ENCODE assay signal across 15 cellular contexts in genomic region chr9:3888496-3888858, GRCh38.
"Had no signal": no experiment of that assay in that cellular context is flagged by ENCODE, and none has a peak within 500 bp of the region (broad histone marks: within the 10 kb centered on the region; RNA-seq: fewer than 3 reads in every experiment).

No MANE protein-coding gene starts in this region.

- H3K4me1 ChIP-seq: prostate gland, right lobe of liver, tibial artery, vagina had no signal

- DNase-seq: cerebellar nuclear complex; hypothalamus; naive thymus-derived CD4-positive, alpha-beta T cell; occipital lobe; right lobe of liver; SIG-M5; stimulated activated CD4-positive, alpha-beta T cell treated with anti-CD3 and anti-CD28 coated beads, Interleukin-2, amount 100 ng/mL, for 48 hours; tibial artery had no signal

- H3K4me3 ChIP-seq: lung, prostate gland, right lobe of liver, tibial artery, vagina had no signal

- H3K36me3 ChIP-seq: prostate gland, right lobe of liver, tibial artery, vagina had no signal

- H3K36me3 Mint-ChIP-seq: activated naive CD4-positive, alpha-beta T cell treated with anti-CD3 and anti-CD28 coated beads, Interleukin-2, amount 50 U/mL, for 24 hours; naive thymus-derived CD4-positive, alpha-beta T cell had no signal

- H3K27me3 ChIP-seq: right lobe of liver, tibial artery, vagina had no signal

- ATAC-seq: activated CD4-positive, CD25-positive, alpha-beta regulatory T cell treated with anti-CD3 and anti-CD28 coated beads, Interleukin-2, amount 50 U/mL, for 24 hours; naive thymus-derived CD4-positive, alpha-beta T cell; right lobe of liver had no signal

- H3K9me3 Mint-ChIP-seq: activated naive CD4-positive, alpha-beta T cell treated with anti-CD3 and anti-CD28 coated beads, Interleukin-2, amount 50 U/mL, for 24 hours; activated T-helper 1 cell treated with anti-CD3 and anti-CD28 coated beads, Interleukin-12 subunit alpha, Interleukin-12 subunit beta, Interleukin-2, Interleukin-4 antibody, amounts not matched to agents 30 ng/mL and 10 ng/mL and 1 ng/mL, durations not matched to agents 14 hours and 24 hours and 36 hours; dendritic cell treated with granulocyte-macrophage colony-stimulating factor and Interleukin-4, amounts not matched to agents 40 ng/mL and 50 ng/mL, for 4 days; naive thymus-derived CD4-positive, alpha-beta T cell had no signal

- H3K27ac ChIP-seq: prostate gland, right lobe of liver, tibial artery, vagina had no signal

- H3K27ac Mint-ChIP-seq: activated naive CD4-positive, alpha-beta T cell treated with anti-CD3 and anti-CD28 coated beads, Interleukin-2, amount 50 U/mL, for 24 hours; activated T-helper 1 cell treated with anti-CD3 and anti-CD28 coated beads, Interleukin-12 subunit alpha, Interleukin-12 subunit beta, Interleukin-2, Interleukin-4 antibody, amounts not matched to agents 30 ng/mL and 10 ng/mL and 1 ng/mL, durations not matched to agents 14 hours and 24 hours and 36 hours; dendritic cell treated with granulocyte-macrophage colony-stimulating factor and Interleukin-4, amounts not matched to agents 40 ng/mL and 50 ng/mL, for 4 days; naive thymus-derived CD4-positive, alpha-beta T cell had no signal

- H3K4me1 Mint-ChIP-seq: activated naive CD4-positive, alpha-beta T cell treated with anti-CD3 and anti-CD28 coated beads, Interleukin-2, amount 50 U/mL, for 24 hours; naive thymus-derived CD4-positive, alpha-beta T cell had no signal

- H3K4me3 Mint-ChIP-seq: activated naive CD4-positive, alpha-beta T cell treated with anti-CD3 and anti-CD28 coated beads, Interleukin-2, amount 50 U/mL, for 24 hours; activated T-helper 1 cell treated with anti-CD3 and anti-CD28 coated beads, Interleukin-12 subunit alpha, Interleukin-12 subunit beta, Interleukin-2, Interleukin-4 antibody, amounts not matched to agents 30 ng/mL and 10 ng/mL and 1 ng/mL, durations not matched to agents 14 hours and 24 hours and 36 hours; dendritic cell treated with granulocyte-macrophage colony-stimulating factor and Interleukin-4, amounts not matched to agents 40 ng/mL and 50 ng/mL, for 4 days; naive thymus-derived CD4-positive, alpha-beta T cell had no signal

- H3K9me3 ChIP-seq: prostate gland, right lobe of liver, tibial artery, vagina had no signal
